ENCODE assay signal across 17 cellular contexts in genomic region chr4:36388710-36389109, GRCh38.
DNase-seq lines count a peak whose midpoint lies in the region; ATAC-seq and TF ChIP-seq lines count a peak whose summit lies in the region.
"Had no signal": no experiment of that assay in that cellular context is flagged by ENCODE, and none has a peak within 500 bp of the region (broad histone marks: within the 10 kb centered on the region; RNA-seq: fewer than 3 reads in every experiment).

No MANE protein-coding gene starts in this region.

- H3K27ac ChIP-seq in mesenchymal stem cell (ENCODE audit: low read length, poor library complexity, severe bottlenecking) (no peak overlapping the region), ascending aorta (no peak overlapping the region)
- H3K27ac ChIP-seq: C4-2B, SJCRH30 had no signal

- H2AFZ ChIP-seq in mesenchymal stem cell (ENCODE audit: low read depth, low read length), result no peak overlapping the region

- no peak overlapping the region for H3K4me3 Mint-ChIP-seq in activated naive CD4-positive, alpha-beta T cell treated with anti-CD3 and anti-CD28 coated beads, Interleukin-2, amount 50 U/mL, for 24 hours
- no peak overlapping the region for H3K4me3 Mint-ChIP-seq in activated naive CD4-positive, alpha-beta T cell treated with anti-CD3 and anti-CD28 coated beads, Interleukin-2, amount 10 ng/mL, durations not matched to agents 7 days and 5 days
- no peak overlapping the region for H3K4me3 Mint-ChIP-seq in activated T-helper 17 cell treated with anti-CD3 and anti-CD28 coated beads, Interleukin-2, amount 50 U/mL, for 72 hours
- H3K4me3 Mint-ChIP-seq: HFFc6 had no signal

- no peaks in the 10 kb centered on the region for H3K79me1 ChIP-seq in mesenchymal stem cell (replicated peaks; ENCODE audit: low read length, poor library complexity, severe bottlenecking)

- H3K27ac Mint-ChIP-seq in activated naive CD4-positive, alpha-beta T cell treated with anti-CD3 and anti-CD28 coated beads, Interleukin-2, amount 50 U/mL, for 24 hours, result peak overlapping the region; percentile 59
- no peak overlapping the region for H3K27ac Mint-ChIP-seq in activated naive CD4-positive, alpha-beta T cell treated with anti-CD3 and anti-CD28 coated beads, Interleukin-2, amount 10 ng/mL, durations not matched to agents 7 days and 5 days
- H3K27ac Mint-ChIP-seq in activated T-helper 17 cell treated with anti-CD3 and anti-CD28 coated beads, Interleukin-2, amount 50 U/mL, for 72 hours, result peak overlapping the region; percentile 47
- H3K27ac Mint-ChIP-seq: HFFc6 had no signal

- DNase-seq in activated naive CD4-positive, alpha-beta T cell treated with anti-CD3 and anti-CD28 coated beads, Interleukin-2, amount 10 ng/mL, durations not matched to agents 7 days and 5 days, result no peak
- DNase-seq in mesenchymal stem cell, result no peak
- no peak for DNase-seq in cardiac septum (ENCODE audit: low spot score)
- DNase-seq in NCI-H187 treated with DMSO at 0.1 percent for 48 hours (lab: John Stamatoyannopoulos, UW), result no peak
- no peak for DNase-seq in ascending aorta (ENCODE audit: low spot score in 2 of 2)
- DNase-seq: HFFc6, MG63, NCI-H1417, NCI-H1930, NCI-H2227 treated with DMSO at 0.1 percent for 48 hours, NCI-H510A, NCI-H774, SJCRH30 had no signal

- no peaks in the 10 kb centered on the region for H3K36me3 ChIP-seq in mesenchymal stem cell (ENCODE audit: control insufficient read depth in 1 of 2, insufficient read depth in 2 of 2, low read depth in 1 of 2, low read length in 2 of 2)
- no peaks in the 10 kb centered on the region for H3K36me3 ChIP-seq in ascending aorta
- H3K36me3 ChIP-seq: MG63, SJCRH30 had no signal

- no peak for TF ChIP-seq CTCF in ascending aorta (IDR thresholded peaks at IDR 0.05)

- H3K27me3 ChIP-seq in mesenchymal stem cell (ENCODE audit: control insufficient read depth in 1 of 2, insufficient read depth in 1 of 2, low read length in 2 of 2), result peaks cover 0 to 5% of the 10 kb centered on the region in 2 experiments
- H3K27me3 ChIP-seq in ascending aorta, result no peaks in the 10 kb centered on the region
- H3K27me3 ChIP-seq: MG63, SJCRH30 had no signal

- no peak overlapping the region for H3K4ac ChIP-seq in mesenchymal stem cell (ENCODE audit: low read depth in 1 of 2, low read length in 2 of 2)

- no peak overlapping the region for H2AK5ac ChIP-seq in mesenchymal stem cell (ENCODE audit: low read length, severe bottlenecking)

- intact Hi-C loops in cardiac septum (cut with DNase I) (no loop called here), ascending aorta (cut with DNase I) (no loop called here)

- H3K9me3 Mint-ChIP-seq in activated naive CD4-positive, alpha-beta T cell treated with anti-CD3 and anti-CD28 coated beads, Interleukin-2, amount 50 U/mL, for 24 hours, result no peaks in the 10 kb centered on the region
- no peaks in the 10 kb centered on the region for H3K9me3 Mint-ChIP-seq in activated naive CD4-positive, alpha-beta T cell treated with anti-CD3 and anti-CD28 coated beads, Interleukin-2, amount 10 ng/mL, durations not matched to agents 7 days and 5 days
- H3K9me3 Mint-ChIP-seq in activated T-helper 17 cell treated with anti-CD3 and anti-CD28 coated beads, Interleukin-2, amount 50 U/mL, for 72 hours, result no peaks in the 10 kb centered on the region

- H3K14ac ChIP-seq in mesenchymal stem cell (ENCODE audit: low read length in 2 of 2), result no peak overlapping the region

- no peak overlapping the region for H2BK5ac ChIP-seq in mesenchymal stem cell (ENCODE audit: low read depth, low read length, poor library complexity, severe bottlenecking)

- H4K8ac ChIP-seq in mesenchymal stem cell (ENCODE audit: low read length), result no peak overlapping the region

- no peak overlapping the region for H2BK12ac ChIP-seq in mesenchymal stem cell (ENCODE audit: low read length in 2 of 2)

- H3K4me3 ChIP-seq in mesenchymal stem cell (ENCODE audit: insufficient read depth in 1 of 2, low read depth in 1 of 2, low read length in 2 of 2) (no peak overlapping the region), ascending aorta (no peak overlapping the region)
- H3K4me3 ChIP-seq: MG63, SJCRH30 had no signal

- H4K91ac ChIP-seq in mesenchymal stem cell (ENCODE audit: low read length), result peak overlapping the region; percentile 39

- ATAC-seq in activated T-helper 17 cell treated with anti-CD3 and anti-CD28 coated beads, Interleukin-2, amount 50 U/mL, for 72 hours (replicated peaks), result no peak
- no peak for ATAC-seq in HG03095 (IDR thresholded peaks at IDR 0.05; ENCODE audit: unreplicated experiment)

- no peak overlapping the region for H3K18ac ChIP-seq in mesenchymal stem cell (ENCODE audit: low read depth in 1 of 2, low read length in 2 of 2)

- H3K4me1 Mint-ChIP-seq in activated naive CD4-positive, alpha-beta T cell treated with anti-CD3 and anti-CD28 coated beads, Interleukin-2, amount 50 U/mL, for 24 hours, result peaks cover 59% of the 10 kb centered on the region
- H3K4me1 Mint-ChIP-seq in activated naive CD4-positive, alpha-beta T cell treated with anti-CD3 and anti-CD28 coated beads, Interleukin-2, amount 10 ng/mL, durations not matched to agents 7 days and 5 days, result peaks cover 26% of the 10 kb centered on the region
- H3K4me1 Mint-ChIP-seq in activated T-helper 17 cell treated with anti-CD3 and anti-CD28 coated beads, Interleukin-2, amount 50 U/mL, for 72 hours, result peaks cover 20% of the 10 kb centered on the region

- no peak overlapping the region for H3K4me2 ChIP-seq in mesenchymal stem cell (ENCODE audit: low read length, poor library complexity, severe bottlenecking)

- no peak overlapping the region for H2BK15ac ChIP-seq in mesenchymal stem cell (ENCODE audit: low read depth, poor library complexity, severe bottlenecking)

- H3K4me1 ChIP-seq in mesenchymal stem cell (ENCODE audit: control insufficient read depth, insufficient read depth, low read depth, low read length) (no peaks in the 10 kb centered on the region), ascending aorta (no peaks in the 10 kb centered on the region)
- H3K4me1 ChIP-seq: SJCRH30 had no signal

- H3K9me3 ChIP-seq in mesenchymal stem cell (ENCODE audit: control insufficient read depth, low read length) (no peaks in the 10 kb centered on the region), ascending aorta (no peaks in the 10 kb centered on the region)
- H3K9me3 ChIP-seq: MG63, SJCRH30 had no signal

- H2BK120ac ChIP-seq in mesenchymal stem cell (ENCODE audit: low read depth, low read length), result no peak overlapping the region

- no peak overlapping the region for H3K9ac ChIP-seq in mesenchymal stem cell (ENCODE audit: low read length)

- H3K27me3 Mint-ChIP-seq in activated naive CD4-positive, alpha-beta T cell treated with anti-CD3 and anti-CD28 coated beads, Interleukin-2, amount 50 U/mL, for 24 hours, result no peaks in the 10 kb centered on the region
- H3K27me3 Mint-ChIP-seq in activated naive CD4-positive, alpha-beta T cell treated with anti-CD3 and anti-CD28 coated beads, Interleukin-2, amount 10 ng/mL, durations not matched to agents 7 days and 5 days, result peaks cover 4% of the 10 kb centered on the region
- H3K27me3 Mint-ChIP-seq in activated T-helper 17 cell treated with anti-CD3 and anti-CD28 coated beads, Interleukin-2, amount 50 U/mL, for 72 hours, result no peaks in the 10 kb centered on the region

- no peak overlapping the region for H3K23ac ChIP-seq in mesenchymal stem cell (ENCODE audit: low read length in 2 of 2)

- WGBS in mesenchymal stem cell, result 57% methylated on average over 5 of the region's 5 CpGs

- CTCF ChIA-PET in activated naive CD4-positive, alpha-beta T cell treated with anti-CD3 and anti-CD28 coated beads, Interleukin-2, amount 10 ng/mL, durations not matched to agents 7 days and 5 days (lab: Charles Lee), result interaction anchor here (2.8 kb wide), 1 partner anchor 11 kb away, joined by 7 read pairs; no protein-coding TSS in a partner anchor

- H3K36me3 Mint-ChIP-seq in activated naive CD4-positive, alpha-beta T cell treated with anti-CD3 and anti-CD28 coated beads, Interleukin-2, amount 50 U/mL, for 24 hours, result no peaks in the 10 kb centered on the region
- H3K36me3 Mint-ChIP-seq in activated naive CD4-positive, alpha-beta T cell treated with anti-CD3 and anti-CD28 coated beads, Interleukin-2, amount 10 ng/mL, durations not matched to agents 7 days and 5 days, result peaks cover 1% of the 10 kb centered on the region
- no peaks in the 10 kb centered on the region for H3K36me3 Mint-ChIP-seq in activated T-helper 17 cell treated with anti-CD3 and anti-CD28 coated beads, Interleukin-2, amount 50 U/mL, for 72 hours (ENCODE audit: low read depth)
